ENCODE assay signal across 19 cellular contexts in genomic region chr13:112171570-112171965, GRCh38.
A peak's percentile ranks its signal among the peaks of the same experiment; 100 is the strongest.
DNase-seq lines count a peak whose midpoint lies in the region; ATAC-seq, FAIRE-seq and TF ChIP-seq lines count a peak whose summit lies in the region.
"Had no signal": no experiment of that assay in that cellular context is flagged by ENCODE, and none has a peak within 500 bp of the region (broad histone marks: within the 10 kb centered on the region; RNA-seq: fewer than 3 reads in every experiment).

No MANE protein-coding gene starts in this region.

- H3K23ac ChIP-seq in H1 (ENCODE audit: insufficient read length) = no peak overlapping the region

- TF ChIP-seq POLR2A in H1 (IDR thresholded peaks at IDR 0.05; ENCODE audit: control extremely low read depth in 1 of 2, low read depth in 2 of 2, low read length in 2 of 2) = no peak

- H3K56ac ChIP-seq in H1 (replicated peaks; ENCODE audit: insufficient read length, low read depth, low read length) = no peak overlapping the region

- DNase-seq in H1 (ENCODE audit: low read depth in 1 of 2, low spot score in 2 of 2) (no peak), glutamatergic neuron (no peak), mesenteric fat pad (ENCODE audit: low spot score) (peak; percentile 81), posterior vena cava (ENCODE audit: low spot score) (peak; percentile 66), psoas muscle (no peak), DMS79 treated with DMSO at 0.1 percent for 48 hours (lab: John Stamatoyannopoulos, UW) (no peak), glomerular visceral epithelial cell (ENCODE audit: extremely low spot score) (no peak), NCI-H510A (lab: John Stamatoyannopoulos, UW) (no peak)
- DNase-seq: C1 segment of cervical spinal cord; Calu3; CD4-positive, alpha-beta memory T cell; COR-L47; DMS53; DND-41; GM23248; H9 had no signal

- no peak overlapping the region for H3K4me3 Mint-ChIP-seq in glutamatergic neuron (ENCODE audit: unreplicated experiment)
- H3K4me3 Mint-ChIP-seq: CD4-positive, alpha-beta memory T cell; H9 had no signal

- no peak overlapping the region for H2BK20ac ChIP-seq in H1 (ENCODE audit: low read length)

- no peak overlapping the region for H3K4me2 ChIP-seq in H1 (ENCODE audit: insufficient read depth in 1 of 2, low read depth in 2 of 2, low read length in 2 of 2)

- no peaks in the 10 kb centered on the region for H3K79me2 ChIP-seq in H1 (ENCODE audit: control insufficient read depth in 1 of 2, insufficient read depth in 2 of 2, low read length in 2 of 2)

- H3K27me3 Mint-ChIP-seq in glutamatergic neuron (ENCODE audit: unreplicated experiment) = peaks cover 2% of the 10 kb centered on the region

- H3K79me1 ChIP-seq in H1 (ENCODE audit: low read depth, low read length) = no peaks in the 10 kb centered on the region

- H2AK5ac ChIP-seq in H1 (ENCODE audit: low read depth, low read length) = no peak overlapping the region

- H3K36me3 ChIP-seq in H1 (ENCODE audit: control insufficient read depth in 2 of 4, insufficient read depth in 4 of 4, low read length in 3 of 4) (no peaks in the 10 kb centered on the region), psoas muscle (ENCODE audit: insufficient read depth in 1 of 2, low read depth in 1 of 2) (no peaks in the 10 kb centered on the region)

- H3K4me3 ChIP-seq in H1 (ENCODE audit: extremely low read depth in 1 of 4, insufficient read depth in 2 of 4, low read depth in 3 of 4, low read length in 4 of 4) (no peak overlapping the region), psoas muscle (no peak overlapping the region)
- H3K4me3 ChIP-seq: GM23248 had no signal

- H4K91ac ChIP-seq in H1 (replicated peaks; ENCODE audit: insufficient read length, low read length) = no peak overlapping the region

- TF ChIP-seq RAD21 in H1 (IDR thresholded peaks at IDR 0.05 in 1 of 2, conservative IDR thresholded peaks at IDR 0.05 in 1 of 2; ENCODE audit: low read depth in 2 of 2, low read length in 2 of 2) = no peak

- no peak overlapping the region for H4K5ac ChIP-seq in H1 (ENCODE audit: insufficient read length, low read depth, low read length)

- H3K27me3 ChIP-seq in H1 (replicated peaks in 1 of 4; ENCODE audit: control insufficient read depth in 3 of 4, extremely low read depth in 1 of 4, insufficient read depth in 3 of 4, low read length in 3 of 4) (no peaks in the 10 kb centered on the region), psoas muscle (ENCODE audit: insufficient read depth in 3 of 3, low read length in 2 of 3) (peaks cover 0 to 5% (median under 1%) of the 10 kb centered on the region in 3 donors)

- no peak for TF ChIP-seq EP300 in H1 (IDR thresholded peaks at IDR 0.05; ENCODE audit: borderline replicate concordance in 1 of 2, low read depth in 2 of 2, low read length in 2 of 2)

- CTCF ChIA-PET in H1 (lab: Charles Lee; ENCODE audit: partially characterized antibody) = interaction anchor here (1.0 to 1.6 kb wide), 4 partner anchors 9 to 271 kb away, joined by 3 to 6 read pairs (median 5); no protein-coding TSS in a partner anchor

- H4K20me1 ChIP-seq in H1 (replicated peaks in 1 of 2; ENCODE audit: control insufficient read depth in 1 of 2, insufficient read depth in 2 of 2, low read length in 2 of 2) = no peaks in the 10 kb centered on the region

- WGBS in H1 (ENCODE audit: extremely low coverage in 1 of 2, insufficient coverage in 1 of 2, insufficient read length in 1 of 2, insufficient replicate concordance in 2 of 2, low coverage in 1 of 2, low lambda C conversion rate in 2 of 2, missing lambda C conversion rate in 1 of 2), 2 experiments = 91% methylated on average over 13 of the region's 13 CpGs; no CpG with 5 or more reads in 1 of the 2 experiments
- WGBS in psoas muscle, 3 donors = 85 to 87% (median 87%) methylated on average over 13 of the region's 13 CpGs

- TF ChIP-seq CTCF in H1 (IDR thresholded peaks at IDR 0.05; ENCODE audit: control extremely low read depth in 1 of 3, insufficient read depth in 1 of 3, low read depth in 1 of 3, low read length in 3 of 3) = no peak
- no peak for TF ChIP-seq CTCF in glutamatergic neuron (IDR thresholded peaks at IDR 0.05; ENCODE audit: partially characterized antibody, unreplicated experiment)
- TF ChIP-seq CTCF in psoas muscle (IDR thresholded peaks at IDR 0.05) = no peak

- H3K9me3 ChIP-seq in H1 (ENCODE audit: insufficient read depth in 2 of 2, low read depth in 1 of 2, low read length in 1 of 2) (peaks cover 0 to 7% of the 10 kb centered on the region in 2 experiments; a peak in 2 of 4 replicates), psoas muscle (peaks cover 3% of the 10 kb centered on the region)

- no peak overlapping the region for H2BK120ac ChIP-seq in H1 (replicated peaks; ENCODE audit: low read depth, low read length)

- H3K27ac Mint-ChIP-seq in glutamatergic neuron (ENCODE audit: unreplicated experiment) = peak overlapping the region; percentile 5
- H3K27ac Mint-ChIP-seq: CD4-positive, alpha-beta memory T cell; H9 had no signal

- no peak overlapping the region for H3K9ac ChIP-seq in H1 (replicated peaks in 1 of 4; ENCODE audit: extremely low read depth in 1 of 4, low read depth in 3 of 4, low read length in 3 of 4)
- H3K9ac ChIP-seq: GM23248 had no signal

- no peaks in the 10 kb centered on the region for H3K23me2 ChIP-seq in H1 (ENCODE audit: low read depth, low read length)

- H3K36me3 Mint-ChIP-seq in glutamatergic neuron (ENCODE audit: unreplicated experiment) = peaks cover 26% of the 10 kb centered on the region
- H3K36me3 Mint-ChIP-seq: CD4-positive, alpha-beta memory T cell had no signal

- no peak overlapping the region for H2AFZ ChIP-seq in H1 (ENCODE audit: low read length)
- H2AFZ ChIP-seq: GM23248 had no signal

- no peak for FAIRE-seq in H1 (lab: Jason Lieb, UNC)
- FAIRE-seq: G401.6, GM12892 had no signal

- no peak overlapping the region for H3K18ac ChIP-seq in H1 (ENCODE audit: extremely low read depth, low read length)

- H4K8ac ChIP-seq in H1 (ENCODE audit: extremely low read depth, insufficient read depth, low read length) = peak overlapping the region; percentile 0; the same call in 1 of the 2 replicates

- H3K4me1 Mint-ChIP-seq in glutamatergic neuron (ENCODE audit: low read depth, unreplicated experiment) = peaks cover 6% of the 10 kb centered on the region

- H3K27ac ChIP-seq in H1 (ENCODE audit: low read depth, low read length) (no peak overlapping the region), psoas muscle (no peak overlapping the region)
- H3K27ac ChIP-seq: GM23248 had no signal

- H3K9me3 Mint-ChIP-seq in glutamatergic neuron (ENCODE audit: unreplicated experiment) = peaks cover 14% of the 10 kb centered on the region

- POLR2A ChIA-PET in H1 (lab: Charles Lee; ENCODE audit: partially characterized antibody) = interaction anchor here (1.4 kb wide), 1 partner anchor 11 kb away, joined by 4 read pairs; no protein-coding TSS in a partner anchor

- H3K4me1 ChIP-seq in H1 (replicated peaks in 1 of 4; ENCODE audit: control insufficient read depth in 3 of 4, insufficient read depth in 4 of 4, low read length in 3 of 4) = no peaks in the 10 kb centered on the region
- no peaks in the 10 kb centered on the region for H3K4me1 ChIP-seq in psoas muscle

- H2BK5ac ChIP-seq in H1 (ENCODE audit: low read depth, low read length) = no peak overlapping the region

- H3K4ac ChIP-seq in H1 (replicated peaks; ENCODE audit: insufficient read length, low read depth, low read length) = no peak overlapping the region

- ATAC-seq in psoas muscle = no peak
- ATAC-seq: HCT116 had no signal

- no peak overlapping the region for H2BK15ac ChIP-seq in H1 (ENCODE audit: low read length)

- intact Hi-C loops in posterior vena cava (cut with DNase I) (no loop called here), psoas muscle (cut with DNase I) (no loop called here)

- no peak overlapping the region for H2BK12ac ChIP-seq in H1 (ENCODE audit: low read depth, low read length)

- H3K14ac ChIP-seq in H1 (ENCODE audit: insufficient read length) = no peak overlapping the region

TF ChIP-seq in H1, 55 proteins besides CTCF, POLR2A, EP300 and RAD21:
- no peak for TF ChIP-seq NRF1 (IDR thresholded peaks at IDR 0.05; ENCODE audit: low read depth, low read length)
- no peak for TF ChIP-seq JUND (IDR thresholded peaks at IDR 0.05; ENCODE audit: low read length)
- TF ChIP-seq KDM5A (IDR thresholded peaks at IDR 0.05; ENCODE audit: low read length) = no peak
- no peak for TF ChIP-seq E2F6 (IDR thresholded peaks at IDR 0.05)
- TF ChIP-seq TAF7 (optimal IDR thresholded peaks at IDR 0.05; ENCODE audit: borderline replicate concordance, low read depth, low read length) = no peak
- TF ChIP-seq ASH2L (IDR thresholded peaks at IDR 0.05; ENCODE audit: low read length) = no peak
- TF ChIP-seq GABPA (IDR thresholded peaks at IDR 0.05; ENCODE audit: borderline replicate concordance, insufficient read depth, low read length) = no peak
- no peak for TF ChIP-seq JUN (IDR thresholded peaks at IDR 0.05; ENCODE audit: low read depth, low read length)
- TF ChIP-seq SP2 (IDR thresholded peaks at IDR 0.05; ENCODE audit: low read length) = no peak
- TF ChIP-seq TBP (IDR thresholded peaks at IDR 0.05; ENCODE audit: low read depth, low read length) = no peak
- TF ChIP-seq CREB1 (IDR thresholded peaks at IDR 0.05) = no peak
- no peak for TF ChIP-seq BRCA1 (IDR thresholded peaks at IDR 0.05; ENCODE audit: low read depth, low read length)
- no peak for TF ChIP-seq CTBP2 (IDR thresholded peaks at IDR 0.05; ENCODE audit: borderline replicate concordance, insufficient read depth, insufficient read length, low read length)
TF ChIP-seq in H1: peak in this region for 0.

Comparison
In these comparisons a context has a peak if more than half of its experiments do, and no peak if none do; other contexts are left out.
1. DNase-seq: peak in mesenteric fat pad (single experiment) and posterior vena cava (single experiment); none in H1 (0 of 2), glutamatergic neuron (single experiment), psoas muscle (0 of 2), DMS79 treated with DMSO at 0.1 percent for 48 hours (single experiment), glomerular visceral epithelial cell (single experiment) and NCI-H510A (single experiment).